Comparison of ENCODE assay signal across 22 cellular contexts in the genomic region with DNA sequence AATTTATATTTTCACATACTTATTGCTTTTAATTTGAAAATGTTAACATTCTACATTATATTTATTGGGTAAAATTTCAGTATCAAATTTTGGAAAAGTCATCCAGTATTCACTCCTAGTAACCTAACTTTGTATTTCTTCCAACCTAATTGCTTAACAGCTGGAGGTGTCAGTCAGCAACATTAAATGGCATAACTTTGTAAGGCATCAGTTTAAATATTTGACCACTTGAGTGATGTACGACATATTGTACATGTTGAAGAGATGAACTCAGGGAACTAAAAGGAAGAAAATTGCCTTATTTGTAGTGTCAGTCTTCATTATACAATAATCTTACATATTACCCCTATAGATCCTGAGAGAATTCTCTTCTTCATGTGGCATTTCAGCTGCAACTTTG.
"Had no signal": no experiment of that assay in that cellular context is flagged by ENCODE, and none has a peak within 500 bp of the region (broad histone marks: within the 10 kb centered on the region; RNA-seq: fewer than 3 reads in every experiment).

No MANE protein-coding gene starts in this region.

- H3K9me3 ChIP-seq: lower lobe of right lung, ovary, right atrium auricular region, right lobe of liver, suprapubic skin, thoracic aorta, tibial artery, upper lobe of right lung had no signal

- H3K4me3 ChIP-seq: left lung, lower lobe of right lung, ovary, right atrium auricular region, right lobe of liver, skin epidermis, spleen, suprapubic skin, thoracic aorta, tibial artery, upper lobe of right lung had no signal

- H3K27ac ChIP-seq: left lung, lower lobe of right lung, ovary, right atrium auricular region, right lobe of liver, skin epidermis, spleen, suprapubic skin, thoracic aorta, tibial artery, upper lobe of right lung had no signal

- ATAC-seq: left colon; left lung; lower lobe of right lung; natural killer cell; right lobe of liver; stimulated activated effector memory CD8-positive, alpha-beta T cell treated with anti-CD3 and anti-CD28 coated beads, Interleukin-12 subunit alpha, Interleukin-12 subunit beta, amount 100 ng/mL, for 72 hours; upper lobe of right lung had no signal

- DNase-seq: hippocampal formation; kidney; left colon; left lung; lower lobe of right lung; mammary epithelial cell; naive B cell; natural killer cell; nephron progenitor cell; ovary; right lobe of liver; spleen; stimulated activated CD4-positive, alpha-beta T cell treated with anti-CD3 and anti-CD28 coated beads, Interleukin-4, amount 100 ng/mL, for 24 hours; stimulated activated naive CD4-positive, alpha-beta T cell; tibial artery; upper lobe of right lung had no signal

- H3K27me3 ChIP-seq: left lung, ovary, right atrium auricular region, right lobe of liver, spleen, suprapubic skin, tibial artery, upper lobe of right lung had no signal

- FAIRE-seq: urothelium cell line had no signal

- H3K36me3 ChIP-seq: left lung, lower lobe of right lung, ovary, right atrium auricular region, right lobe of liver, spleen, suprapubic skin, thoracic aorta, tibial artery, upper lobe of right lung had no signal

- H3K4me1 ChIP-seq: left lung, lower lobe of right lung, right atrium auricular region, right lobe of liver, spleen, suprapubic skin, tibial artery, upper lobe of right lung had no signal
